1 cellular context compared by ENCODE assay signal in genomic region chr9:13186774-13187173, GRCh38.
TF ChIP-seq lines count a peak whose summit lies in the region.

No MANE protein-coding gene starts in this region.

TF ChIP-seq in HepG2, 621 proteins besides CTCF, POLR2A, EP300 and RAD21 (continued from another document):
- TF ChIP-seq THRA (CRISPR knock-in tag; IDR thresholded peaks at IDR 0.05; ENCODE audit: borderline replicate concordance), result no peak
- TF ChIP-seq IRF2 (CRISPR knock-in tag; IDR thresholded peaks at IDR 0.05), result no peak
- no peak for TF ChIP-seq NPAS2 (CRISPR knock-in tag; IDR thresholded peaks at IDR 0.05; ENCODE audit: borderline replicate concordance)
- TF ChIP-seq ZIK1 (CRISPR knock-in tag; IDR thresholded peaks at IDR 0.05; ENCODE audit: borderline replicate concordance, low read depth), result no peak
- TF ChIP-seq MAF1 (CRISPR knock-in tag; IDR thresholded peaks at IDR 0.05; ENCODE audit: borderline replicate concordance), result no peak
- TF ChIP-seq HMGA1 (CRISPR knock-in tag; conservative IDR thresholded peaks at IDR 0.05), result no peak
- no peak for TF ChIP-seq MED13 (CRISPR knock-in tag; IDR thresholded peaks at IDR 0.05)
- no peak for TF ChIP-seq ATRX (CRISPR knock-in tag; IDR thresholded peaks at IDR 0.05; ENCODE audit: borderline replicate concordance)
- TF ChIP-seq SRSF4 (IDR thresholded peaks at IDR 0.05; ENCODE audit: low read depth, low read length, poor library complexity, severe bottlenecking), result no peak
- no peak for TF ChIP-seq PAWR (CRISPR knock-in tag; IDR thresholded peaks at IDR 0.05; ENCODE audit: borderline replicate concordance)
- no peak for TF ChIP-seq ZNF737 (CRISPR knock-in tag; IDR thresholded peaks at IDR 0.05; ENCODE audit: borderline replicate concordance)
- no peak for TF ChIP-seq ZNF614 (CRISPR knock-in tag; IDR thresholded peaks at IDR 0.05; ENCODE audit: borderline replicate concordance)
